18 cellular contexts compared by ENCODE assay signal in the genomic region with DNA sequence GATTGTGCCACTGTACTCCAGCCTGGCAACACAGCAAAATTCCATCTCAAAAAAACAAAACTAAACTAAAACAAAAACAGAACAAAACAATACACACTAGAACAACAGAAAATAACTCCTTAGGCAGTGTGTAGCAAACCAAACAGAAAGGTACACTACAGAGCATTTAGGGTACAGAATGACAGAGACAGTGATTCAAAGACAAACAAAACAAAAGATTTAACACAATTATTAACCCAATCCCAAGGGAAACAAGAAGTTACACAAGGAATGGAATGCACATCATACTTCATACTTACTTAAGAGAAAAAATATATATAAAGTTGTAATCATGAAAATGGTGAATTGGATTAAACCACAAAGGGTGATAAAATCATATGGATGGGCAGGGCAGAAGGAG. TPM values are rescaled to one million over a fixed set of nuclear protein-coding genes. Genes with fewer than 3 reads are reported as not detected.
A peak's percentile ranks its signal among the peaks of the same experiment; 100 is the strongest.
DNase-seq lines count a peak whose midpoint lies in the region; ATAC-seq and TF ChIP-seq lines count a peak whose summit lies in the region.
"Had no signal": no experiment of that assay in that cellular context is flagged by ENCODE, and none has a peak within 500 bp of the region (broad histone marks: within the 10 kb centered on the region; RNA-seq: fewer than 3 reads in every experiment).

No MANE protein-coding gene starts in this region.

- H3K27ac ChIP-seq in GM23248 = no peak overlapping the region
- no peak overlapping the region for H3K27ac ChIP-seq in upper lobe of left lung
- H3K27ac ChIP-seq: BLaER1, SJCRH30 had no signal

- peak overlapping the region; percentile 74; the same call in 1 of the 2 replicates for H3K27ac Mint-ChIP-seq in WTC11
- peak overlapping the region; percentile 47 for H3K27ac Mint-ChIP-seq in osteocyte (ENCODE audit: unreplicated experiment)

- H3K79me2 ChIP-seq in GM23248 (ENCODE audit: insufficient read depth) = no peaks in the 10 kb centered on the region

- no peaks in the 10 kb centered on the region for H4K20me1 ChIP-seq in GM23248 (ENCODE audit: insufficient read depth)
- H4K20me1 ChIP-seq: BLaER1 had no signal

- H3K4me3 ChIP-seq in GM23248 (no peak overlapping the region), fibroblast of mammary gland (ENCODE audit: control insufficient read depth, low read depth, low read length) (no peak overlapping the region), upper lobe of left lung (no peak overlapping the region)
- H3K4me3 ChIP-seq: BLaER1, SJCRH30 had no signal

- in situ Hi-C loops in GM23248 (cut with MboI) = no loop called here

- no peaks in the 10 kb centered on the region for H3F3A ChIP-seq in GM23248 (ENCODE audit: insufficient read depth)

- no peak for TF ChIP-seq EP300 in upper lobe of left lung (IDR thresholded peaks at IDR 0.05)

- no peak for ATAC-seq in WTC11
- ATAC-seq in upper lobe of left lung (ENCODE audit: low FRiP score in 2 of 2) = no peak
- no peak for ATAC-seq in GM19351 (IDR thresholded peaks at IDR 0.05; ENCODE audit: unreplicated experiment)

- H3K9me3 ChIP-seq in GM23248 (ENCODE audit: low read depth) = no peaks in the 10 kb centered on the region
- H3K9me3 ChIP-seq in upper lobe of left lung = no peaks in the 10 kb centered on the region
- H3K9me3 ChIP-seq: BLaER1, SJCRH30 had no signal

- H3K27me3 Mint-ChIP-seq in WTC11 (ENCODE audit: low read depth) = no peaks in the 10 kb centered on the region
- H3K27me3 Mint-ChIP-seq in osteocyte (ENCODE audit: unreplicated experiment) = no peaks in the 10 kb centered on the region
- H3K27me3 Mint-ChIP-seq: CD4-positive, alpha-beta memory T cell; IgD-negative memory B cell had no signal

- POLR2A ChIA-PET in WTC11 (lab: Charles Lee) = no interaction called here

- no peaks in the 10 kb centered on the region for H3K4me1 Mint-ChIP-seq in WTC11
- H3K4me1 Mint-ChIP-seq in osteocyte (ENCODE audit: unreplicated experiment) = peaks cover 13% of the 10 kb centered on the region

- H3K4me2 ChIP-seq in GM23248 (ENCODE audit: unreplicated experiment) = no peak overlapping the region
- H3K4me2 ChIP-seq: BLaER1 had no signal

- H3K9me2 ChIP-seq in GM23248 (ENCODE audit: insufficient read depth) = no peaks in the 10 kb centered on the region

- H3K36me3 ChIP-seq in GM23248 (ENCODE audit: low read depth) = no peaks in the 10 kb centered on the region
- peaks cover 5 to 70% (median 10%) of the 10 kb centered on the region in 4 donors for H3K36me3 ChIP-seq in upper lobe of left lung
- H3K36me3 ChIP-seq: SJCRH30 had no signal

- H3K4me3 Mint-ChIP-seq in WTC11 (no peak overlapping the region), osteocyte (ENCODE audit: unreplicated experiment) (no peak overlapping the region)
- H3K4me3 Mint-ChIP-seq: CD4-positive, alpha-beta memory T cell; IgD-negative memory B cell had no signal

- TF ChIP-seq CTCF in WTC11 (IDR thresholded peaks at IDR 0.05) (no peak), fibroblast of mammary gland (conservative IDR thresholded peaks at IDR 0.05; ENCODE audit: control insufficient read depth, insufficient read depth, low read depth, low read length) (no peak), osteocyte (IDR thresholded peaks at IDR 0.05) (no peak), upper lobe of left lung (IDR thresholded peaks at IDR 0.05) (no peak)

- H3K27me3 ChIP-seq in GM23248 (replicated peaks; ENCODE audit: insufficient read depth) (no peaks in the 10 kb centered on the region), upper lobe of left lung (no peaks in the 10 kb centered on the region)
- H3K27me3 ChIP-seq: BLaER1, SJCRH30 had no signal

- H2AFZ ChIP-seq in GM23248 = no peak overlapping the region

- CTCF ChIA-PET in WTC11 (lab: Charles Lee) = no interaction called here

- H3K9me3 Mint-ChIP-seq in WTC11 = no peaks in the 10 kb centered on the region
- H3K9me3 Mint-ChIP-seq in osteocyte (ENCODE audit: unreplicated experiment) = no peaks in the 10 kb centered on the region
- H3K9me3 Mint-ChIP-seq: CD4-positive, alpha-beta memory T cell; IgD-negative memory B cell had no signal

- H3K4me1 ChIP-seq in GM23248 (ENCODE audit: insufficient read depth) = no peaks in the 10 kb centered on the region
- H3K4me1 ChIP-seq in upper lobe of left lung = no peaks in the 10 kb centered on the region
- H3K4me1 ChIP-seq: BLaER1, SJCRH30 had no signal

- H3K9ac ChIP-seq in GM23248 = no peak overlapping the region
- H3K9ac ChIP-seq: BLaER1 had no signal

- no peaks in the 10 kb centered on the region for H3K36me3 Mint-ChIP-seq in WTC11
- peaks cover 5% of the 10 kb centered on the region for H3K36me3 Mint-ChIP-seq in osteocyte (ENCODE audit: unreplicated experiment)

- TF ChIP-seq POLR2A in upper lobe of left lung (IDR thresholded peaks at IDR 0.05) = no peak

- DNase-seq in GM23248 (peak; percentile 18), WTC11 (ENCODE audit: low spot score) (no peak), fibroblast of mammary gland (ENCODE audit: low read depth) (peak; percentile 23), osteocyte (ENCODE audit: extremely low spot score, unreplicated experiment) (no peak), upper lobe of left lung (no peak), DMS79 (lab: John Stamatoyannopoulos, UW) (no peak), NCI-H510A treated with DMSO at 0.1 percent for 48 hours (lab: John Stamatoyannopoulos, UW) (no peak)
- DNase-seq: ACHN; CD4-positive, alpha-beta memory T cell; NCI-H1694; NCI-H2081; NCI-H2171; NCI-H345; NCI-H526; SJCRH30 had no signal

TF ChIP-seq in WTC11, 78 proteins besides CTCF, POLR2A, EP300 and RAD21:
- no peak for TF ChIP-seq FOXP1 (CRISPR knock-in tag; IDR thresholded peaks at IDR 0.05; ENCODE audit: borderline replicate concordance)
- no peak for TF ChIP-seq SMAD4 (CRISPR knock-in tag; IDR thresholded peaks at IDR 0.05)
- no peak for TF ChIP-seq NR3C1 (CRISPR knock-in tag; conservative IDR thresholded peaks at IDR 0.05; ENCODE audit: low read depth)
- TF ChIP-seq ETV6 (CRISPR knock-in tag; IDR thresholded peaks at IDR 0.05) = no peak
- no peak for TF ChIP-seq SMAD3 (CRISPR knock-in tag; IDR thresholded peaks at IDR 0.05; ENCODE audit: borderline replicate concordance)
- TF ChIP-seq, protein P1, sequence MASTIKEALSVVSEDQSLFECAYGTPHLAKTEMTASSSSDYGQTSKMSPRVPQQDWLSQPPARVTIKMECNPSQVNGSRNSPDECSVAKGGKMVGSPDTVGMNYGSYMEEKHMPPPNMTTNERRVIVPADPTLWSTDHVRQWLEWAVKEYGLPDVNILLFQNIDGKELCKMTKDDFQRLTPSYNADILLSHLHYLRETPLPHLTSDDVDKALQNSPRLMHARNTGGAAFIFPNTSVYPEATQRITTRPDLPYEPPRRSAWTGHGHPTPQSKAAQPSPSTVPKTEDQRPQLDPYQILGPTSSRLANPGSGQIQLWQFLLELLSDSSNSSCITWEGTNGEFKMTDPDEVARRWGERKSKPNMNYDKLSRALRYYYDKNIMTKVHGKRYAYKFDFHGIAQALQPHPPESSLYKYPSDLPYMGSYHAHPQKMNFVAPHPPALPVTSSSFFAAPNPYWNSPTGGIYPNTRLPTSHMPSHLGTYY (CRISPR knock-in tag; IDR thresholded peaks at IDR 0.05) = no peak
- TF ChIP-seq, protein P2, sequence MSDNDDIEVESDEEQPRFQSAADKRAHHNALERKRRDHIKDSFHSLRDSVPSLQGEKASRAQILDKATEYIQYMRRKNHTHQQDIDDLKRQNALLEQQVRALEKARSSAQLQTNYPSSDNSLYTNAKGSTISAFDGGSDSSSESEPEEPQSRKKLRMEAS (CRISPR knock-in tag; IDR thresholded peaks at IDR 0.05) = no peak
- no peak for TF ChIP-seq GRHL2 (CRISPR knock-in tag; IDR thresholded peaks at IDR 0.05; ENCODE audit: insufficient replicate concordance, severe bottlenecking)
- TF ChIP-seq, protein P3, sequence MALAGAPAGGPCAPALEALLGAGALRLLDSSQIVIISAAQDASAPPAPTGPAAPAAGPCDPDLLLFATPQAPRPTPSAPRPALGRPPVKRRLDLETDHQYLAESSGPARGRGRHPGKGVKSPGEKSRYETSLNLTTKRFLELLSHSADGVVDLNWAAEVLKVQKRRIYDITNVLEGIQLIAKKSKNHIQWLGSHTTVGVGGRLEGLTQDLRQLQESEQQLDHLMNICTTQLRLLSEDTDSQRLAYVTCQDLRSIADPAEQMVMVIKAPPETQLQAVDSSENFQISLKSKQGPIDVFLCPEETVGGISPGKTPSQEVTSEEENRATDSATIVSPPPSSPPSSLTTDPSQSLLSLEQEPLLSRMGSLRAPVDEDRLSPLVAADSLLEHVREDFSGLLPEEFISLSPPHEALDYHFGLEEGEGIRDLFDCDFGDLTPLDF (CRISPR knock-in tag; IDR thresholded peaks at IDR 0.05) = no peak
- no peak for TF ChIP-seq CREB1 (CRISPR knock-in tag; IDR thresholded peaks at IDR 0.05)
- TF ChIP-seq SOX15 (CRISPR knock-in tag; IDR thresholded peaks at IDR 0.05) = no peak
TF ChIP-seq in WTC11: peak in this region for 0.

RNA-seq across cellular contexts. Expression of a gene that starts 12.9 kb away (rescaled TPM):
- 22.0 and 26.2 TPM in 2 replicates for total RNA-seq in GM23248 (2014; rRNA removed; shearing (Covaris generic))
- 20.3 and 21.0 TPM in 2 replicates for polyA plus RNA-seq in GM23248 (2016; fragmentation: Nextera tagmentation; extraction: Ambion mirVana)
- total RNA-seq in WTC11 (2021) (3.9 to 6.3 TPM (median 4.9 TPM) in 3 replicates), osteocyte (12.4 and 13.3 TPM in 2 replicates), upper lobe of left lung (10 to 100 TPM; 15.1 to 32.7 (median 19.2) TPM)

RNA-seq across cellular contexts. Expression of a gene that starts 32.9 kb away (rescaled TPM):
- total RNA-seq in GM23248 (2014; rRNA removed; shearing (Covaris generic)) = 80.8 and 102 TPM in 2 replicates
- polyA plus RNA-seq in GM23248 (2016; fragmentation: Nextera tagmentation; extraction: Ambion mirVana) = 48.4 and 59.7 TPM in 2 replicates
- total RNA-seq in WTC11 (2021) (86.2 to 134 TPM (median 95.1 TPM) in 3 replicates), osteocyte (82.5 and 97.2 TPM in 2 replicates), upper lobe of left lung (100 to 1,000 TPM in 2 of 6 donors, 10 to 100 TPM in 4; 81.2 to 190 (median 91.0) TPM)

RNA-seq across cellular contexts. Expression of a gene that starts 38.1 kb away (rescaled TPM):
- total RNA-seq in GM23248 (2014; rRNA removed; shearing (Covaris generic)) = 26.8 and 29.3 TPM in 2 replicates
- polyA plus RNA-seq in GM23248 (2016; fragmentation: Nextera tagmentation; extraction: Ambion mirVana) = 11.8 and 12.2 TPM in 2 replicates
- total RNA-seq in WTC11 (2021) = 45.1 to 57.2 TPM (median 47.2 TPM) in 3 replicates
- 61.6 and 61.8 TPM in 2 replicates for total RNA-seq in osteocyte
- 10 to 100 TPM; 13.0 to 62.3 (median 31.4) TPM for total RNA-seq in upper lobe of left lung

Comparison
In these comparisons a context has a peak if more than half of its experiments do, and no peak if none do; other contexts are left out.
1. DNase-seq: peak in GM23248 (single experiment) and fibroblast of mammary gland (single experiment); none in WTC11 (single experiment), osteocyte (single experiment), upper lobe of left lung (0 of 2), DMS79 (single experiment) and NCI-H510A treated with DMSO at 0.1 percent for 48 hours (single experiment).